In the genomic region with DNA sequence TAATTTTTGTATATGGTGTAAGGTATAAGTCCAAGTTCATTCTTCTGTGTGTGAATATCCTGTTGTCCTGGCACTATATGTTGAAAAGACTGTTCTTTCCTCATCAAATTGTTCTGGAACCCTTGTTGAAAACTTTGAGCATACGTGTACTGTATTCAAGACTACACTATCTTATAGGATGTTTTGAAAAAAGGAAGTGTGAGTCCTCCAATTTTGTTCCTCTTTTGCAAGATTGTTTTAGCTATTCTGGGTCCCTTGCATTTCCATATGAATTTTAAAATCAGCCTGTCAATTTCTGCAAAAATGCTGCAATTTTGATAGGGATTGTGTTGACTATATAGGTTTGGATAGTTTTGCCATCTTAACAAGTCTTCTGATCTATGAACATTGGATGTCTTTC, we compare ENCODE assay signal across 29 cellular contexts.
A peak's percentile ranks its signal among the peaks of the same experiment; 100 is the strongest.
DNase-seq lines count a peak whose midpoint lies in the region; ATAC-seq and TF ChIP-seq lines count a peak whose summit lies in the region.
"Had no signal": no experiment of that assay in that cellular context is flagged by ENCODE, and none has a peak within 500 bp of the region (broad histone marks: within the 10 kb centered on the region; RNA-seq: fewer than 3 reads in every experiment).

No MANE protein-coding gene starts in this region.

- no peaks in the 10 kb centered on the region for H3K27me3 ChIP-seq in Peyer's patch
- H3K27me3 ChIP-seq in CD8-positive, alpha-beta T cell (ENCODE audit: insufficient read depth, low read length): no peaks in the 10 kb centered on the region
- H3K27me3 ChIP-seq: adrenal gland, body of pancreas, left lung, testis had no signal

- DNase-seq in AML-193 (lab: John Stamatoyannopoulos, UW): peak; percentile 69 to 80
- DNase-seq in NOMO-1 treated with dmso at 0.1 percent for 144 hours (lab: John Stamatoyannopoulos, UW; ENCODE audit: unreplicated experiment): peak; percentile 16
- DNase-seq in activated B cell treated with CpG ODN at 0.5 μM for 24 hours: no peak
- DNase-seq in Peyer's patch: no peak
- no peak for DNase-seq in hypothalamus (lab: John Stamatoyannopoulos, UW)
- no peak for DNase-seq in CD8-positive, alpha-beta T cell
- DNase-seq: activated CD4-positive, alpha-beta T cell treated with anti-CD3 and anti-CD28 coated beads, Interleukin-2, amount 50 U/mL, for 1 hour; activated CD4-positive, CD25-positive, alpha-beta regulatory T cell; activated T-cell treated with anti-CD3 and anti-CD28 coated beads, Interleukin-2, amount 50 U/mL, for 4 hours; adrenal gland; body of pancreas; erythroblast; left lung; mesendoderm; NCI-H1048; NCI-H1694 treated with DMSO at 0.1 percent for 48 hours; NCI-H446 treated with DMSO at 0.1 percent for 48 hours; PC-9; right cardiac atrium; Right ventricle myocardium superior; stimulated activated naive CD4-positive, alpha-beta T cell treated with Interleukin-2 at 50 U/mL for 16 hours; T-helper 9 cell; testis had no signal

- H3K27ac Mint-ChIP-seq in IgD-negative memory B cell (peak overlapping the region; percentile 14 to 79 (median 26)), activated B cell treated with CpG ODN at 0.5 μM for 24 hours (peak overlapping the region; percentile 33)
- H3K27ac Mint-ChIP-seq in CD8-positive, alpha-beta T cell: no peak overlapping the region
- H3K27ac Mint-ChIP-seq: dendritic cell treated with granulocyte-macrophage colony-stimulating factor and Interleukin-4, amounts not matched to agents 40 ng/mL and 50 ng/mL, for 4 days had no signal

- H3K36me3 ChIP-seq in Peyer's patch: no peaks in the 10 kb centered on the region
- H3K36me3 ChIP-seq in CD8-positive, alpha-beta T cell (ENCODE audit: insufficient read depth, low read length): no peaks in the 10 kb centered on the region
- H3K36me3 ChIP-seq: adrenal gland, left lung had no signal

- TF ChIP-seq POLR2A in Peyer's patch (IDR thresholded peaks at IDR 0.05): no peak

- POLR2A ChIA-PET in activated B cell treated with CpG ODN at 0.5 μM for 24 hours (lab: Charles Lee): interaction anchor here (0.9 to 2.0 kb wide), 6 partner anchors 9 to 115 kb away, joined by 3 to 7 read pairs (median 4); no protein-coding TSS in a partner anchor
- POLR2A ChIA-PET in CD8-positive, alpha-beta T cell (lab: Charles Lee): interaction anchor here (0.6 kb wide), 1 partner anchor 87 kb away, joined by 3 read pairs; no protein-coding TSS in a partner anchor

- H3K4me3 ChIP-seq in Peyer's patch: no peak overlapping the region
- no peak overlapping the region for H3K4me3 ChIP-seq in CD8-positive, alpha-beta T cell (ENCODE audit: low read depth, low read length)
- H3K4me3 ChIP-seq: adrenal gland, body of pancreas, left lung, PC-9, smooth muscle cell, testis had no signal

- H3K27me3 Mint-ChIP-seq in IgD-negative memory B cell (no peaks in the 10 kb centered on the region), activated B cell treated with CpG ODN at 0.5 μM for 24 hours (no peaks in the 10 kb centered on the region)
- no peaks in the 10 kb centered on the region for H3K27me3 Mint-ChIP-seq in CD8-positive, alpha-beta T cell (ENCODE audit: low read depth)

- H3K9me3 ChIP-seq in Peyer's patch: no peaks in the 10 kb centered on the region
- no peaks in the 10 kb centered on the region for H3K9me3 ChIP-seq in CD8-positive, alpha-beta T cell (ENCODE audit: low read length)
- H3K9me3 ChIP-seq: adrenal gland, left lung, testis had no signal

- H3K9me3 Mint-ChIP-seq in IgD-negative memory B cell: peaks cover 0 to 2% (median 2%) of the 10 kb centered on the region in 3 donors
- no peaks in the 10 kb centered on the region for H3K9me3 Mint-ChIP-seq in activated B cell treated with CpG ODN at 0.5 μM for 24 hours
- H3K9me3 Mint-ChIP-seq in CD8-positive, alpha-beta T cell: no peaks in the 10 kb centered on the region
- H3K9me3 Mint-ChIP-seq: activated T-cell treated with anti-CD3 and anti-CD28 coated beads, Interleukin-2, amount 50 U/mL, for 4 hours; central memory CD8-positive, alpha-beta T cell; dendritic cell treated with granulocyte-macrophage colony-stimulating factor and Interleukin-4, amounts not matched to agents 40 ng/mL and 50 ng/mL, for 4 days had no signal

- ATAC-seq in activated B cell treated with CpG ODN at 0.5 μM for 24 hours (ENCODE audit: low read depth): no peak
- ATAC-seq in CD8-positive, alpha-beta T cell: no peak
- ATAC-seq: activated T-cell treated with anti-CD3 and anti-CD28 coated beads, Interleukin-2, amount 50 U/mL, for 4 hours; body of pancreas; HCT116; left lung; right cardiac atrium had no signal

- H3K27ac ChIP-seq in Peyer's patch: no peak overlapping the region
- H3K27ac ChIP-seq in CD8-positive, alpha-beta T cell (ENCODE audit: low read depth, low read length): no peak overlapping the region
- H3K27ac ChIP-seq: adrenal gland, body of pancreas, HL-60, left lung, PC-9, testis had no signal

- intact Hi-C loops in activated B cell treated with CpG ODN at 0.5 μM for 24 hours (cut with micrococcal nuclease): no loop called here
- intact Hi-C loops in CD8-positive, alpha-beta T cell (cut with DNase I, micrococcal nuclease): no loop called here

- no peak for TF ChIP-seq CTCF in activated B cell treated with CpG ODN at 0.5 μM for 24 hours (IDR thresholded peaks at IDR 0.05)
- no peak for TF ChIP-seq CTCF in Peyer's patch (IDR thresholded peaks at IDR 0.05)
- no peak for TF ChIP-seq CTCF in CD8-positive, alpha-beta T cell (IDR thresholded peaks at IDR 0.05)

- peak overlapping the region in 2 of 4 donors; percentile 41 to 84 for H3K4me3 Mint-ChIP-seq in IgD-negative memory B cell
- no peak overlapping the region for H3K4me3 Mint-ChIP-seq in activated B cell treated with CpG ODN at 0.5 μM for 24 hours
- H3K4me3 Mint-ChIP-seq in CD8-positive, alpha-beta T cell: no peak overlapping the region
- H3K4me3 Mint-ChIP-seq: activated T-cell treated with anti-CD3 and anti-CD28 coated beads, Interleukin-2, amount 50 U/mL, for 4 hours; central memory CD8-positive, alpha-beta T cell; dendritic cell treated with granulocyte-macrophage colony-stimulating factor and Interleukin-4, amounts not matched to agents 40 ng/mL and 50 ng/mL, for 4 days had no signal

- CTCF ChIA-PET in activated B cell treated with CpG ODN at 0.5 μM for 24 hours (lab: Charles Lee): no interaction called here
- CTCF ChIA-PET in CD8-positive, alpha-beta T cell (lab: Charles Lee): no interaction called here

- H3K4me1 ChIP-seq in Peyer's patch: peaks cover 0 to 3% (median 0%) of the 10 kb centered on the region in 4 donors
- H3K4me1 ChIP-seq in CD8-positive, alpha-beta T cell (ENCODE audit: insufficient read depth, low read length): peaks cover 62% of the 10 kb centered on the region
- H3K4me1 ChIP-seq: adrenal gland, testis had no signal

- no peaks in the 10 kb centered on the region for H3K36me3 Mint-ChIP-seq in IgD-negative memory B cell
- H3K36me3 Mint-ChIP-seq in activated B cell treated with CpG ODN at 0.5 μM for 24 hours (ENCODE audit: low read depth): peaks cover 16% of the 10 kb centered on the region
- peaks cover 19% of the 10 kb centered on the region for H3K36me3 Mint-ChIP-seq in CD8-positive, alpha-beta T cell

- H3K4me1 Mint-ChIP-seq in IgD-negative memory B cell (peaks cover 43 to 60% (median 44%) of the 10 kb centered on the region in 3 donors), activated B cell treated with CpG ODN at 0.5 μM for 24 hours (peaks cover 97% of the 10 kb centered on the region)
- peaks cover 79% of the 10 kb centered on the region for H3K4me1 Mint-ChIP-seq in CD8-positive, alpha-beta T cell (ENCODE audit: low read depth)

Comparison
In these comparisons a context has a peak if more than half of its experiments do, and no peak if none do; other contexts are left out.
1. DNase-seq: peak in AML-193 (2 of 2) and NOMO-1 treated with dmso at 0.1 percent for 144 hours (single experiment); none in activated B cell treated with CpG ODN at 0.5 μM for 24 hours (single experiment), Peyer's patch (0 of 3), hypothalamus (0 of 51) and CD8-positive, alpha-beta T cell (0 of 7).